In the genomic region with DNA sequence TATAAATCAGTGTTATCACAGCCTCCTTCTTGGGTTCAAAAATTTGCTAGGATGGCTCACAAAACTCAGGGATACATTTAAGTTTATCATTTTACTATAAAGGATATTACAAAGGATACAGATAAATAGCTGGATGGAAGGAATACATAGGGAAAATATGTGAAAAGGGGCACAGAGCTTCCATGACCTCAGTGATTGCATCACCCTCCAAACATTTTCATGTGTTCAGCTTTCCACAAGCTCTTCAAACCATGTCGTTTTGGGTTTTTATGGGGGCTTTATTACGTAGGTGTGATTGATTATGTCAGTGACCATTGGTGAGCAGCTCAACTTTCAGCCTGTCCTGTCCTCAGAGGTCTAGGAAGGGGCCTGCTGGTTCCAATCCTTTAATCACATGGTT, we compare ENCODE assay signal across 22 cellular contexts.
A peak's percentile ranks its signal among the peaks of the same experiment; 100 is the strongest.
DNase-seq lines count a peak whose midpoint lies in the region; ATAC-seq, FAIRE-seq and TF ChIP-seq lines count a peak whose summit lies in the region.
"Had no signal": no experiment of that assay in that cellular context is flagged by ENCODE, and none has a peak within 500 bp of the region (broad histone marks: within the 10 kb centered on the region; RNA-seq: fewer than 3 reads in every experiment).

No MANE protein-coding gene starts in this region.

- no peak overlapping the region for H3K14ac ChIP-seq in mesenchymal stem cell (ENCODE audit: low read length in 2 of 2)

- TF ChIP-seq EP300 in HepG2 (IDR thresholded peaks at IDR 0.05; ENCODE audit: low read depth in 2 of 2, low read length in 2 of 2): no peak
- TF ChIP-seq EP300 in HepG2 (CRISPR knock-in tag; IDR thresholded peaks at IDR 0.05; ENCODE audit: borderline replicate concordance): no peak

- H3K4me1 ChIP-seq in HepG2 (ENCODE audit: insufficient read depth, low read length) (no peaks in the 10 kb centered on the region), right lobe of liver (no peaks in the 10 kb centered on the region), astrocyte (ENCODE audit: insufficient read depth, low read length) (no peaks in the 10 kb centered on the region), mesenchymal stem cell (ENCODE audit: control insufficient read depth, insufficient read depth, low read depth, low read length) (no peaks in the 10 kb centered on the region)
- H3K4me1 ChIP-seq: A549 had no signal

- no peak overlapping the region for H4K91ac ChIP-seq in mesenchymal stem cell (ENCODE audit: low read length)

- peak overlapping the region; percentile 50 for H3K27ac Mint-ChIP-seq in astrocyte (ENCODE audit: unreplicated experiment)
- H3K27ac Mint-ChIP-seq in stimulated activated naive B cell treated with anti-CD40 and anti-IgM and Interleukin-4, amounts not matched to agents 10 μg/mL and 1 μg/mL and 100 μg/mL, for 72 hours: peak overlapping the region; percentile 71
- H3K27ac Mint-ChIP-seq in natural killer cell treated with Interleukin-12 subunit alpha and Interleukin-12 subunit beta and Interleukin-15 and Interleukin-18, amount 100 ng/mL, for 72 hours: no peak overlapping the region
- H3K27ac Mint-ChIP-seq: CD4-positive, alpha-beta T cell had no signal

- BruUV-seq in HepG2 (replicated peaks; lab: Mats Ljungman, UMichigan): no TSS peak

- H3K4me3 ChIP-seq in HepG2 (replicated peaks in 1 of 3; ENCODE audit: insufficient read depth in 1 of 3, low read depth in 2 of 3, low read length in 3 of 3): no peak overlapping the region
- no peak overlapping the region for H3K4me3 ChIP-seq in right lobe of liver
- H3K4me3 ChIP-seq in astrocyte (ENCODE audit: insufficient read depth, low read depth, low read length): no peak overlapping the region
- no peak overlapping the region for H3K4me3 ChIP-seq in mesenchymal stem cell (ENCODE audit: insufficient read depth in 1 of 2, low read depth in 1 of 2, low read length in 2 of 2)
- H3K4me3 ChIP-seq: A549, GM23248 had no signal

- no peak overlapping the region for H3K23ac ChIP-seq in mesenchymal stem cell (ENCODE audit: low read length in 2 of 2)

- no peak for FAIRE-seq in HepG2 (lab: Jason Lieb, UNC)
- no peak for FAIRE-seq in astrocyte (lab: Jason Lieb, UNC)
- FAIRE-seq: A549, GM12891, GM19239, H54, HTR-8/SVneo had no signal

- H2AK5ac ChIP-seq in mesenchymal stem cell (ENCODE audit: low read length, severe bottlenecking): no peak overlapping the region

- no peaks in the 10 kb centered on the region for H3K9me3 ChIP-seq in HepG2 (ENCODE audit: low read length)
- H3K9me3 ChIP-seq in right lobe of liver: no peaks in the 10 kb centered on the region
- H3K9me3 ChIP-seq in astrocyte (ENCODE audit: insufficient read depth, low read depth, low read length): no peaks in the 10 kb centered on the region
- H3K9me3 ChIP-seq in mesenchymal stem cell (ENCODE audit: control insufficient read depth, low read length): no peaks in the 10 kb centered on the region
- H3K9me3 ChIP-seq: A549 had no signal

- H3K36me3 ChIP-seq in HepG2 (replicated peaks in 1 of 2; ENCODE audit: control insufficient read depth in 1 of 2, insufficient read depth in 2 of 2, low read length in 2 of 2): peaks cover 0 to 4% of the 10 kb centered on the region in 2 experiments; a peak in 1 of 5 replicates
- no peaks in the 10 kb centered on the region for H3K36me3 ChIP-seq in right lobe of liver
- H3K36me3 ChIP-seq in astrocyte (ENCODE audit: insufficient read depth, low read length): peaks cover 7% of the 10 kb centered on the region
- peaks cover 0 to 46% of the 10 kb centered on the region in 2 experiments for H3K36me3 ChIP-seq in mesenchymal stem cell (ENCODE audit: control insufficient read depth in 1 of 2, insufficient read depth in 2 of 2, low read depth in 1 of 2, low read length in 2 of 2)

- H3K79me1 ChIP-seq in mesenchymal stem cell (replicated peaks; ENCODE audit: low read length, poor library complexity, severe bottlenecking): no peaks in the 10 kb centered on the region

- DNase-seq in HepG2 (ENCODE audit: low spot score) (no peak), right lobe of liver (no peak), astrocyte (ENCODE audit: low read depth) (no peak), left kidney (ENCODE audit: low read depth, low spot score) (peak; percentile 3), mesenchymal stem cell (no peak)
- no peak for DNase-seq in stimulated activated naive B cell treated with anti-CD40 and anti-IgM and Interleukin-4, amounts not matched to agents 10 μg/mL and 1 μg/mL and 100 μg/mL, for 72 hours
- no peak for DNase-seq in natural killer cell treated with Interleukin-12 subunit alpha and Interleukin-12 subunit beta and Interleukin-15 and Interleukin-18, amount 100 ng/mL, for 72 hours (ENCODE audit: low spot score)
- DNase-seq: AML-193; CD4-positive, alpha-beta T cell; DMS153; DMS79; GM23248 had no signal

- H3K36me3 Mint-ChIP-seq in astrocyte (ENCODE audit: low read depth, unreplicated experiment): peaks cover 5% of the 10 kb centered on the region
- H3K36me3 Mint-ChIP-seq in stimulated activated naive B cell treated with anti-CD40 and anti-IgM and Interleukin-4, amounts not matched to agents 10 μg/mL and 1 μg/mL and 100 μg/mL, for 72 hours: peaks cover 51 to 60% of the 10 kb centered on the region in 2 donors
- H3K36me3 Mint-ChIP-seq in natural killer cell treated with Interleukin-12 subunit alpha and Interleukin-12 subunit beta and Interleukin-15 and Interleukin-18, amount 100 ng/mL, for 72 hours: peaks cover 21% of the 10 kb centered on the region

- 93% methylated on average over 2 of the region's 2 CpGs for WGBS in HepG2 (ENCODE audit: low lambda C conversion rate)
- WGBS in right lobe of liver (ENCODE audit: insufficient coverage, low coverage, low lambda C conversion rate, missing lambda C conversion rate): 55% methylated on average over 1 of the region's 2 CpGs
- WGBS in mesenchymal stem cell: 58% methylated on average over 2 of the region's 2 CpGs

- TF ChIP-seq RAD21 in HepG2 (CRISPR knock-in tag; IDR thresholded peaks at IDR 0.05): no peak

- H2BK120ac ChIP-seq in mesenchymal stem cell (ENCODE audit: low read depth, low read length): no peak overlapping the region

- CTCF ChIA-PET in HepG2 (lab: Yijun Ruan, JAX; ENCODE audit: low intra/inter-chr PET ratio, low total read pairs): no interaction called here

- H3K18ac ChIP-seq in mesenchymal stem cell (ENCODE audit: low read depth in 1 of 2, low read length in 2 of 2): no peak overlapping the region

- H4K20me1 ChIP-seq in HepG2 (ENCODE audit: insufficient read depth, low read length) (no peaks in the 10 kb centered on the region), astrocyte (ENCODE audit: insufficient read depth, low read length) (no peaks in the 10 kb centered on the region)

- no peak overlapping the region for H3K4ac ChIP-seq in mesenchymal stem cell (ENCODE audit: low read depth in 1 of 2, low read length in 2 of 2)

- no peak overlapping the region for H4K8ac ChIP-seq in mesenchymal stem cell (ENCODE audit: low read length)

- in situ Hi-C loops in HepG2 (cut with HindIII; ENCODE audit: extremely low pct_ligation_motif_present, low pct_unique_long_range_greater_than_20kb): no loop called here

- H3K27ac ChIP-seq in HepG2 (ENCODE audit: extremely low read length, insufficient read depth, low read length) (no peak overlapping the region), right lobe of liver (no peak overlapping the region), astrocyte (ENCODE audit: low read depth, low read length) (no peak overlapping the region), mesenchymal stem cell (ENCODE audit: low read length, poor library complexity, severe bottlenecking) (no peak overlapping the region)
- H3K27ac ChIP-seq: 22Rv1, A549, C4-2B, GM23248, KMS-11 had no signal

- H3K27me3 Mint-ChIP-seq in astrocyte (ENCODE audit: low read depth, unreplicated experiment): no peaks in the 10 kb centered on the region
- no peaks in the 10 kb centered on the region for H3K27me3 Mint-ChIP-seq in stimulated activated naive B cell treated with anti-CD40 and anti-IgM and Interleukin-4, amounts not matched to agents 10 μg/mL and 1 μg/mL and 100 μg/mL, for 72 hours
- H3K27me3 Mint-ChIP-seq in natural killer cell treated with Interleukin-12 subunit alpha and Interleukin-12 subunit beta and Interleukin-15 and Interleukin-18, amount 100 ng/mL, for 72 hours: no peaks in the 10 kb centered on the region
- H3K27me3 Mint-ChIP-seq: CD4-positive, alpha-beta T cell had no signal

- intact Hi-C loops in HepG2 (cut with micrococcal nuclease; ENCODE audit: unreplicated experiment) (no loop called here), right lobe of liver (cut with DNase I) (no loop called here)

- H3K4me3 Mint-ChIP-seq in astrocyte (ENCODE audit: unreplicated experiment): no peak overlapping the region
- H3K4me3 Mint-ChIP-seq in stimulated activated naive B cell treated with anti-CD40 and anti-IgM and Interleukin-4, amounts not matched to agents 10 μg/mL and 1 μg/mL and 100 μg/mL, for 72 hours: no peak overlapping the region
- H3K4me3 Mint-ChIP-seq in natural killer cell treated with Interleukin-12 subunit alpha and Interleukin-12 subunit beta and Interleukin-15 and Interleukin-18, amount 100 ng/mL, for 72 hours: no peak overlapping the region
- H3K4me3 Mint-ChIP-seq: CD4-positive, alpha-beta T cell had no signal

- ATAC-seq in HepG2: no peak
- no peak for ATAC-seq in right lobe of liver
- no peak for ATAC-seq in stimulated activated naive B cell treated with anti-CD40 and anti-IgM and Interleukin-4, amounts not matched to agents 10 μg/mL and 1 μg/mL and 100 μg/mL, for 72 hours (replicated peaks)
- ATAC-seq in HG03520 (IDR thresholded peaks at IDR 0.05; ENCODE audit: unreplicated experiment): no peak
- no peak for ATAC-seq in natural killer cell treated with Interleukin-12 subunit alpha and Interleukin-12 subunit beta and Interleukin-15 and Interleukin-18, amount 100 ng/mL, for 72 hours
- ATAC-seq: A549, HCT116 had no signal

- no peak overlapping the region for H2AFZ ChIP-seq in HepG2 (ENCODE audit: low read length)
- no peak overlapping the region for H2AFZ ChIP-seq in astrocyte (ENCODE audit: low read depth, low read length)
- H2AFZ ChIP-seq in mesenchymal stem cell (ENCODE audit: low read depth, low read length): no peak overlapping the region
- H2AFZ ChIP-seq: GM23248 had no signal

- H3K4me2 ChIP-seq in HepG2 (ENCODE audit: low read depth, low read length) (no peak overlapping the region), astrocyte (ENCODE audit: low read length) (no peak overlapping the region), mesenchymal stem cell (ENCODE audit: low read length, poor library complexity, severe bottlenecking) (no peak overlapping the region)
- H3K4me2 ChIP-seq: A549, KMS-11 had no signal

- POLR2A ChIA-PET in HepG2 (lab: Yijun Ruan, JAX): no interaction called here

- no peak for TF ChIP-seq CTCF in HepG2 (CRISPR knock-in tag; IDR thresholded peaks at IDR 0.05)
- no peak for TF ChIP-seq CTCF in right lobe of liver (IDR thresholded peaks at IDR 0.05)
- TF ChIP-seq CTCF in astrocyte (IDR thresholded peaks at IDR 0.05; ENCODE audit: insufficient read depth, low read depth, low read length): no peak

- no peak overlapping the region for H3K9ac ChIP-seq in HepG2 (ENCODE audit: insufficient read depth, low read depth, low read length)
- no peak overlapping the region for H3K9ac ChIP-seq in astrocyte (ENCODE audit: low read length)
- no peak overlapping the region for H3K9ac ChIP-seq in mesenchymal stem cell (ENCODE audit: low read length)
- H3K9ac ChIP-seq: GM23248, KMS-11 had no signal

- TF ChIP-seq POLR2A in HepG2 (IDR thresholded peaks at IDR 0.05; ENCODE audit: insufficient read depth in 1 of 2, low read depth in 2 of 2, low read length in 2 of 2) (no peak), right lobe of liver (IDR thresholded peaks at IDR 0.05) (no peak)

- H3K27me3 ChIP-seq in HepG2 (ENCODE audit: control insufficient read depth in 1 of 2, insufficient read depth in 2 of 2, low read length in 2 of 2): no peaks in the 10 kb centered on the region
- no peaks in the 10 kb centered on the region for H3K27me3 ChIP-seq in right lobe of liver
- no peaks in the 10 kb centered on the region for H3K27me3 ChIP-seq in astrocyte (ENCODE audit: insufficient read depth, low read length)
- no peaks in the 10 kb centered on the region for H3K27me3 ChIP-seq in mesenchymal stem cell (ENCODE audit: control insufficient read depth in 1 of 2, insufficient read depth in 1 of 2, low read length in 2 of 2)

- H3K4me1 Mint-ChIP-seq in astrocyte (ENCODE audit: low read depth, unreplicated experiment): peaks cover 8% of the 10 kb centered on the region
- H3K4me1 Mint-ChIP-seq in stimulated activated naive B cell treated with anti-CD40 and anti-IgM and Interleukin-4, amounts not matched to agents 10 μg/mL and 1 μg/mL and 100 μg/mL, for 72 hours: no peaks in the 10 kb centered on the region
- no peaks in the 10 kb centered on the region for H3K4me1 Mint-ChIP-seq in natural killer cell treated with Interleukin-12 subunit alpha and Interleukin-12 subunit beta and Interleukin-15 and Interleukin-18, amount 100 ng/mL, for 72 hours (ENCODE audit: low read depth in 2 of 2)

- no peak overlapping the region for H2BK12ac ChIP-seq in mesenchymal stem cell (ENCODE audit: low read length in 2 of 2)

- H3K9me3 Mint-ChIP-seq in astrocyte (ENCODE audit: unreplicated experiment): no peaks in the 10 kb centered on the region
- no peaks in the 10 kb centered on the region for H3K9me3 Mint-ChIP-seq in stimulated activated naive B cell treated with anti-CD40 and anti-IgM and Interleukin-4, amounts not matched to agents 10 μg/mL and 1 μg/mL and 100 μg/mL, for 72 hours
- H3K9me3 Mint-ChIP-seq in natural killer cell treated with Interleukin-12 subunit alpha and Interleukin-12 subunit beta and Interleukin-15 and Interleukin-18, amount 100 ng/mL, for 72 hours: no peaks in the 10 kb centered on the region
- H3K9me3 Mint-ChIP-seq: CD4-positive, alpha-beta T cell had no signal

- H3K79me2 ChIP-seq in HepG2 (ENCODE audit: insufficient read depth, low read length) (no peaks in the 10 kb centered on the region), astrocyte (ENCODE audit: insufficient read depth, low read length) (no peaks in the 10 kb centered on the region)

- H2BK5ac ChIP-seq in mesenchymal stem cell (ENCODE audit: low read depth, low read length, poor library complexity, severe bottlenecking): no peak overlapping the region

- H2BK15ac ChIP-seq in mesenchymal stem cell (ENCODE audit: low read depth, poor library complexity, severe bottlenecking): no peak overlapping the region

Comparison
In these comparisons a context has a peak if more than half of its experiments do, and no peak if none do; other contexts are left out.
1. H3K27ac Mint-ChIP-seq: peak in astrocyte (single experiment) and stimulated activated naive B cell treated with anti-CD40 and anti-IgM and Interleukin-4, amounts not matched to agents 10 μg/mL and 1 μg/mL and 100 μg/mL, for 72 hours (single experiment); none in natural killer cell treated with Interleukin-12 subunit alpha and Interleukin-12 subunit beta and Interleukin-15 and Interleukin-18, amount 100 ng/mL, for 72 hours (0 of 2).